11 cellular contexts compared by ENCODE assay signal in genomic region chr11:128696930-128697329, GRCh38. TPM values are rescaled to one million over a fixed set of nuclear protein-coding genes. Genes with fewer than 3 reads are reported as not detected.
DNase-seq lines count a peak whose midpoint lies in the region; ATAC-seq, FAIRE-seq and TF ChIP-seq lines count a peak whose summit lies in the region.
"Had no signal": no experiment of that assay in that cellular context is flagged by ENCODE, and none has a peak within 500 bp of the region (broad histone marks: within the 10 kb centered on the region; RNA-seq: fewer than 3 reads in every experiment).

No MANE protein-coding gene starts in this region.

- peak in 4 of 5 donors; percentile 31 to 69 (median 36) for DNase-seq in CD4-positive, alpha-beta memory T cell
- DNase-seq in GM19239 (ENCODE audit: insufficient read length, low spot score) (no peak), GM12878 (ENCODE audit: low read depth, low spot score) (no peak), neural crest cell (ENCODE audit: low read depth, low spot score) (no peak), NCI-H187 (lab: John Stamatoyannopoulos, UW) (no peak), HUDEP-2 (lab: John Stamatoyannopoulos, UW; ENCODE audit: unreplicated experiment in 76 of 76) (no peak), cerebellar cortex (ENCODE audit: low spot score) (no peak)
- DNase-seq: effector CD4-positive, alpha-beta T cell; Kasumi-1; mesendoderm had no signal

- peak overlapping the region; percentile 92 for H3K4me2 ChIP-seq in GM12878 (ENCODE audit: control insufficient read depth, insufficient read depth)

- H3K36me3 ChIP-seq in CD4-positive, alpha-beta memory T cell (ENCODE audit: insufficient read depth, low read length), result no peaks in the 10 kb centered on the region
- H3K36me3 ChIP-seq in GM12878 (ENCODE audit: control insufficient read depth in 2 of 2, insufficient read depth in 2 of 2, low read length in 1 of 2), result peaks cover 0 to 6% of the 10 kb centered on the region in 2 experiments; a peak in 1 of 4 replicates

- H3K27me3 ChIP-seq in CD4-positive, alpha-beta memory T cell (ENCODE audit: insufficient read depth, low read length), result no peaks in the 10 kb centered on the region
- H3K27me3 ChIP-seq in GM12878 (replicated peaks in 1 of 2; ENCODE audit: control insufficient read depth in 2 of 2, insufficient read depth in 2 of 2, low read length in 1 of 2), result no peaks in the 10 kb centered on the region

- peak overlapping the region; percentile 76 to 99 (median 95) for H3K27ac Mint-ChIP-seq in CD4-positive, alpha-beta memory T cell
- H3K27ac Mint-ChIP-seq in neural crest cell (ENCODE audit: unreplicated experiment), result no peak overlapping the region

- H3K27me3 Mint-ChIP-seq in CD4-positive, alpha-beta memory T cell, result peaks cover 0 to 6% of the 10 kb centered on the region in 2 donors
- H3K27me3 Mint-ChIP-seq in neural crest cell (ENCODE audit: low read depth), result peaks cover 82% of the 10 kb centered on the region

- peaks cover 0 to 7% (median 0%) of the 10 kb centered on the region in 8 donors for H3K9me3 Mint-ChIP-seq in CD4-positive, alpha-beta memory T cell
- no peaks in the 10 kb centered on the region for H3K9me3 Mint-ChIP-seq in neural crest cell

- ATAC-seq in GM12878, result no peak
- ATAC-seq: sciatic nerve had no signal

- peak overlapping the region; percentile 77 to 79 for H3K4me3 ChIP-seq in CD4-positive, alpha-beta memory T cell (ENCODE audit: low read length in 2 of 2)
- H3K4me3 ChIP-seq in GM12878, result peak overlapping the region; percentile 95

- no peak overlapping the region for H3K9ac ChIP-seq in GM12878 (ENCODE audit: control insufficient read depth, insufficient read depth, low read length)

- peak overlapping the region; percentile 94 to 99 (median 96) for H3K4me3 Mint-ChIP-seq in CD4-positive, alpha-beta memory T cell
- H3K4me3 Mint-ChIP-seq in neural crest cell, result peak overlapping the region; percentile 47

- TF ChIP-seq RAD21 in GM12878 (IDR thresholded peaks at IDR 0.05; ENCODE audit: insufficient read depth, low read depth, low read length), result no peak

- TF ChIP-seq CTCF in GM12878 (IDR thresholded peaks at IDR 0.05 in 2 of 3, conservative IDR thresholded peaks at IDR 0.05 in 1 of 3; ENCODE audit: control insufficient read depth in 2 of 3, extremely low read depth in 1 of 3, insufficient read depth in 1 of 3, low read depth in 3 of 3, low read length in 3 of 3) (no peak), neural crest cell (conservative IDR thresholded peaks at IDR 0.05) (no peak)

- H3K4me1 Mint-ChIP-seq in CD4-positive, alpha-beta memory T cell, result peaks cover 53 to 90% (median 64%) of the 10 kb centered on the region in 4 donors
- H3K4me1 Mint-ChIP-seq in neural crest cell, result peaks cover 13% of the 10 kb centered on the region

- peaks cover 40 to 61% of the 10 kb centered on the region in 2 donors for H3K36me3 Mint-ChIP-seq in CD4-positive, alpha-beta memory T cell
- H3K36me3 Mint-ChIP-seq in neural crest cell (ENCODE audit: low read depth), result no peaks in the 10 kb centered on the region

- peaks cover 71% of the 10 kb centered on the region for H3K4me1 ChIP-seq in CD4-positive, alpha-beta memory T cell (ENCODE audit: insufficient read depth, low read length)
- H3K4me1 ChIP-seq in GM12878 (ENCODE audit: control insufficient read depth, insufficient read depth, low read length), result peaks cover 35% of the 10 kb centered on the region

- 61% methylated on average over 6 of the region's 6 CpGs for WGBS in GM12878 (ENCODE audit: insufficient coverage, insufficient replicate concordance, low lambda C conversion rate, missing lambda C conversion rate)

- POLR2A ChIA-PET in CD4-positive, alpha-beta memory T cell (lab: Charles Lee; ENCODE audit: partially characterized antibody), result interaction anchor here (2.1 to 3.1 kb wide), 3 partner anchors 17 to 29 kb away, joined by 6 to 35 read pairs (median 12); no protein-coding TSS in a partner anchor
- POLR2A ChIA-PET in GM12878 (lab: Charles Lee), result interaction anchor here (0.7 to 2.7 kb wide), 2 partner anchors 22 to 30 kb away, joined by 4 to 16 read pairs; no protein-coding TSS in a partner anchor

- peak overlapping the region; percentile 77 for H3K27ac ChIP-seq in CD4-positive, alpha-beta memory T cell (ENCODE audit: low read depth, low read length)
- H3K27ac ChIP-seq in GM12878 (ENCODE audit: control insufficient read depth, insufficient read depth), result no peak overlapping the region

- H2AFZ ChIP-seq in GM12878 (ENCODE audit: control insufficient read depth, low read depth, low read length), result no peak overlapping the region

- SMC1A ChIA-PET in GM12878 (lab: Charles Lee; ENCODE audit: uncharacterized antibody, unreplicated experiment), result interaction anchor here (0.7 to 3.2 kb wide), 9 partner anchors 10 to 60 kb away, joined by 3 to 17 read pairs (median 5); no protein-coding TSS in a partner anchor

- intact Hi-C loops in CD4-positive, alpha-beta memory T cell (cut with micrococcal nuclease), result loop anchor here (1.0 to 10.0 kb wide), 5 partner anchors 19 to 1308 kb away; partner anchors contain the start of gene PRDM10
- intact Hi-C loops in GM12878 (cut with micrococcal nuclease; ENCODE audit: unreplicated experiment), result loop anchor here (2.0 kb wide), 1 partner anchor 20 kb away; no protein-coding TSS in a partner anchor

- RAD21 ChIA-PET in GM12878 (lab: Charles Lee; ENCODE audit: unreplicated experiment), result interaction anchor here (0.7 to 1.5 kb wide), 4 partner anchors 22 to 143 kb away, joined by 3 to 5 read pairs (median 4); no protein-coding TSS in a partner anchor

- no peaks in the 10 kb centered on the region; the same call in 1 of the 2 replicates for H4K20me1 ChIP-seq in GM12878 (ENCODE audit: control insufficient read depth, insufficient read depth)

- BruUV-seq in GM12878 (replicated peaks; lab: Mats Ljungman, UMichigan), result no TSS peak

- TF ChIP-seq POLR2A in GM12878 (IDR thresholded peaks at IDR 0.05; ENCODE audit: low read depth, low read length), result no peak

- in situ Hi-C loops in GM12878 (cut with MboI), result no loop called here

- H3K9me3 ChIP-seq in CD4-positive, alpha-beta memory T cell (ENCODE audit: control insufficient read depth in 1 of 2, low read length in 2 of 2), result no peaks in the 10 kb centered on the region
- H3K9me3 ChIP-seq in GM12878 (replicated peaks; ENCODE audit: control insufficient read depth, insufficient read depth, low read length), result no peaks in the 10 kb centered on the region

- no peak for TF ChIP-seq EP300 in GM12878 (IDR thresholded peaks at IDR 0.05; ENCODE audit: borderline replicate concordance in 1 of 2, control insufficient read depth in 1 of 2, low read depth in 2 of 2, low read length in 2 of 2)

- CTCF ChIA-PET in CD4-positive, alpha-beta memory T cell (lab: Charles Lee; ENCODE audit: partially characterized antibody), result interaction anchor here (1.5 to 2.2 kb wide), 3 partner anchors 17 to 37 kb away, joined by 4 to 8 read pairs (median 4); no protein-coding TSS in a partner anchor
- CTCF ChIA-PET in GM12878 (lab: Yijun Ruan, JAX), result interaction anchor here (0.9 to 1.6 kb wide), 2 partner anchors 22 to 80 kb away, joined by 3 to 4 read pairs; no protein-coding TSS in a partner anchor

- peaks cover 85% of the 10 kb centered on the region for H3K79me2 ChIP-seq in GM12878 (ENCODE audit: control insufficient read depth, insufficient read depth, low read length)

- peak; percentile 69 for FAIRE-seq in GM19239 (lab: Jason Lieb, UNC)
- FAIRE-seq in GM12878 (lab: Jason Lieb, UNC), result no peak

TF ChIP-seq in GM12878, 131 proteins besides CTCF, POLR2A, EP300 and RAD21:
- TF ChIP-seq MYB (IDR thresholded peaks at IDR 0.05; ENCODE audit: borderline replicate concordance, low read depth, low read length), result no peak
- TF ChIP-seq CBFB (IDR thresholded peaks at IDR 0.05; ENCODE audit: low read depth), result no peak
- TF ChIP-seq PML (IDR thresholded peaks at IDR 0.05; ENCODE audit: low read length), result no peak
- no peak for TF ChIP-seq NR2C2 (IDR thresholded peaks at IDR 0.05; ENCODE audit: borderline replicate concordance, control insufficient read depth, insufficient read length, low read depth)
- no peak for TF ChIP-seq CREB1 (IDR thresholded peaks at IDR 0.05; ENCODE audit: low read depth)
- no peak for TF ChIP-seq NFYA (IDR thresholded peaks at IDR 0.05; ENCODE audit: borderline replicate concordance, low read depth, low read length)
- TF ChIP-seq ZSCAN29 (IDR thresholded peaks at IDR 0.05), result no peak

RNA-seq across cellular contexts. Expression of gene FLI1, which starts 3.1 kb away (rescaled TPM):
- 100 to 1,000 TPM; 112 to 122 TPM for total RNA-seq in CD4-positive, alpha-beta memory T cell
- polyA plus RNA-seq in CD4-positive, alpha-beta memory T cell, result 10 to 100 TPM; 54.6 to 93.1 TPM
- total RNA-seq in GM12878 (2013; cell fraction: nucleolus; rRNA removed), result 26.5 and 33.7 TPM in 2 replicates
- total RNA-seq in GM12878 (2014; rRNA removed) (37.7 and 38.5 TPM in 2 replicates), GM12878 (2014; rRNA removed; fragmentation: Illumina TruSeq; extraction: Trizol) (35.7 and 37.6 TPM in 2 replicates), GM12878 (2021) (50.6 and 53.3 TPM in 2 replicates), neural crest cell (0.23 and 0.48 TPM in 2 replicates)
- polyA plus RNA-seq in GM12878 (2011; ENCODE audit: low read depth), result 8.6 TPM
- polyA plus RNA-seq in GM12878 (2011; rRNA removed) (24.7 and 38.0 TPM in 2 replicates), GM12878 (2014; fragmentation: Illumina TruSeq; extraction: Trizol) (37.9 and 46.3 TPM in 2 replicates), GM12878 (2014; fragmentation: Nextera tagmentation; extraction: Ambion mirVana) (10 to 100 TPM; 12.5 to 15.8 TPM), GM12878 (2014; rRNA removed) (58.8 and 61.9 TPM in 2 replicates), GM12878 (2016; fragmentation: Nextera tagmentation; extraction: Ambion mirVana) (10 to 100 TPM; 39.1 to 44.8 TPM)
- 21.8 and 39.8 TPM in 2 replicates for polyA plus RNA-seq in GM12878 (2011; cell fraction: cytosol; rRNA removed)
- polyA plus RNA-seq in GM12878 (2011; cell fraction: nucleus; rRNA removed), result 20.0 and 24.1 TPM in 2 replicates
- 28.8 and 36.2 TPM in 2 replicates for polyA plus RNA-seq in GM12878 (2012)
- polyA minus RNA-seq in GM12878 (2011; rRNA and poly(A)+ RNA removed), result 65.9 and 70.0 TPM in 2 replicates
- 19.4 and 27.8 TPM in 2 replicates for polyA minus RNA-seq in GM12878 (2011; cell fraction: cytosol; rRNA and poly(A)+ RNA removed)
- polyA minus RNA-seq in GM12878 (2011; cell fraction: nucleus; rRNA and poly(A)+ RNA removed), result 12.7 and 34.6 TPM in 2 replicates

Comparison
In these comparisons a context has a peak if more than half of its experiments do, and no peak if none do; other contexts are left out.
1. DNase-seq: peak in CD4-positive, alpha-beta memory T cell (4 of 5); none in GM19239 (single experiment), GM12878 (single experiment), neural crest cell (single experiment), NCI-H187 (0 of 2), HUDEP-2 (0 of 76) and cerebellar cortex (single experiment).
2. RNA of gene FLI1, which starts 3.1 kb away (total RNA-seq): 112 to 122 TPM in CD4-positive, alpha-beta memory T cell and 26.5 to 53.3 TPM in GM12878; 0.23 to 0.48 TPM in neural crest cell; every median in the first group is over 10 times any median in the second.